23 cellular contexts compared by ENCODE assay signal in genomic region chrX:114071412-114071811, GRCh38.
A peak's percentile ranks its signal among the peaks of the same experiment; 100 is the strongest.
DNase-seq lines count a peak whose midpoint lies in the region; ATAC-seq and TF ChIP-seq lines count a peak whose summit lies in the region.
"Had no signal": no experiment of that assay in that cellular context is flagged by ENCODE, and none has a peak within 500 bp of the region (broad histone marks: within the 10 kb centered on the region; RNA-seq: fewer than 3 reads in every experiment).

No MANE protein-coding gene starts in this region.

- no peaks in the 10 kb centered on the region for H3K4me1 Mint-ChIP-seq in activated CD8-positive, alpha-beta T cell treated with anti-CD3 and anti-CD28 coated beads, Interleukin-2, amount 10 ng/mL, durations not matched to agents 7 days and 5 days (ENCODE audit: low read depth)
- H3K4me1 Mint-ChIP-seq: activated naive CD4-positive, alpha-beta T cell treated with anti-CD3 and anti-CD28 coated beads, Interleukin-2, amount 10 ng/mL, durations not matched to agents 7 days and 5 days had no signal

- POLR2A ChIA-PET in activated CD8-positive, alpha-beta T cell treated with anti-CD3 and anti-CD28 coated beads, Interleukin-2, amount 10 ng/mL, durations not matched to agents 7 days and 5 days (lab: Charles Lee), result no interaction called here

- no peaks in the 10 kb centered on the region for H3K9me3 Mint-ChIP-seq in activated CD8-positive, alpha-beta T cell treated with anti-CD3 and anti-CD28 coated beads, Interleukin-2, amount 10 ng/mL, durations not matched to agents 7 days and 5 days (ENCODE audit: insufficient read depth)
- H3K9me3 Mint-ChIP-seq: activated naive CD4-positive, alpha-beta T cell treated with anti-CD3 and anti-CD28 coated beads, Interleukin-2, amount 10 ng/mL, durations not matched to agents 7 days and 5 days had no signal

- no peaks in the 10 kb centered on the region for H3K36me3 Mint-ChIP-seq in activated CD8-positive, alpha-beta T cell treated with anti-CD3 and anti-CD28 coated beads, Interleukin-2, amount 10 ng/mL, durations not matched to agents 7 days and 5 days (ENCODE audit: low read depth)
- H3K36me3 Mint-ChIP-seq: activated naive CD4-positive, alpha-beta T cell treated with anti-CD3 and anti-CD28 coated beads, Interleukin-2, amount 10 ng/mL, durations not matched to agents 7 days and 5 days had no signal

- CTCF ChIA-PET in activated CD8-positive, alpha-beta T cell treated with anti-CD3 and anti-CD28 coated beads, Interleukin-2, amount 10 ng/mL, durations not matched to agents 7 days and 5 days (lab: Charles Lee), result no interaction called here

- H3K27ac Mint-ChIP-seq in activated CD8-positive, alpha-beta T cell treated with anti-CD3 and anti-CD28 coated beads, Interleukin-2, amount 10 ng/mL, durations not matched to agents 7 days and 5 days, result no peak overlapping the region
- H3K27ac Mint-ChIP-seq: activated naive CD4-positive, alpha-beta T cell treated with anti-CD3 and anti-CD28 coated beads, Interleukin-2, amount 10 ng/mL, durations not matched to agents 7 days and 5 days had no signal

- H3K4me3 Mint-ChIP-seq in activated CD8-positive, alpha-beta T cell treated with anti-CD3 and anti-CD28 coated beads, Interleukin-2, amount 10 ng/mL, durations not matched to agents 7 days and 5 days, result no peak overlapping the region
- H3K4me3 Mint-ChIP-seq: activated naive CD4-positive, alpha-beta T cell treated with anti-CD3 and anti-CD28 coated beads, Interleukin-2, amount 10 ng/mL, durations not matched to agents 7 days and 5 days had no signal

- H3K27me3 Mint-ChIP-seq in activated CD8-positive, alpha-beta T cell treated with anti-CD3 and anti-CD28 coated beads, Interleukin-2, amount 10 ng/mL, durations not matched to agents 7 days and 5 days (ENCODE audit: low read depth), result no peaks in the 10 kb centered on the region
- H3K27me3 Mint-ChIP-seq: activated naive CD4-positive, alpha-beta T cell treated with anti-CD3 and anti-CD28 coated beads, Interleukin-2, amount 10 ng/mL, durations not matched to agents 7 days and 5 days had no signal

- ATAC-seq in GM19023 (IDR thresholded peaks at IDR 0.05; ENCODE audit: unreplicated experiment), result no peak
- ATAC-seq in activated CD8-positive, alpha-beta T cell treated with anti-CD3 and anti-CD28 coated beads, Interleukin-2, amount 10 ng/mL, durations not matched to agents 7 days and 5 days, result no peak
- no peak for ATAC-seq in HG03442 (IDR thresholded peaks at IDR 0.05; ENCODE audit: unreplicated experiment)
- ATAC-seq: PC-3, psoas muscle had no signal

- TF ChIP-seq POLR2A in erythroblast (IDR thresholded peaks at IDR 0.05; ENCODE audit: low read length), result no peak

- peak in 46 of 76 experiments; percentile 0 to 60 (median 18) for DNase-seq in HUDEP-2 (lab: John Stamatoyannopoulos, UW; ENCODE audit: unreplicated experiment in 76 of 76)
- DNase-seq in NOMO-1 (lab: John Stamatoyannopoulos, UW; ENCODE audit: unreplicated experiment in 2 of 2), result peak; percentile 92 to 93
- peak; percentile 47 for DNase-seq in UCSD-AML1 (lab: John Stamatoyannopoulos, UW; ENCODE audit: unreplicated experiment)
- peak; percentile 42 to 76 for DNase-seq in erythroblast (lab: John Stamatoyannopoulos, UW)
- no peak for DNase-seq in dedifferentiated amniotic fluid mesenchymal stem cell (ENCODE audit: extremely low spot score)
- no peak for DNase-seq in activated CD8-positive, alpha-beta T cell treated with anti-CD3 and anti-CD28 coated beads, Interleukin-2, amount 10 ng/mL, durations not matched to agents 7 days and 5 days
- DNase-seq: activated CD4-positive, alpha-beta T cell treated with anti-CD3 and anti-CD28 coated beads, Interleukin-2, amount 50 U/mL, for 1 hour; activated naive CD4-positive, alpha-beta T cell treated with anti-CD3 and anti-CD28 coated beads, Interleukin-2, amount 10 ng/mL, durations not matched to agents 7 days and 5 days; amygdala; C1 segment of cervical spinal cord; cortex of kidney; DND-41; kidney glomerular epithelial cell; NCI-H1436; NCI-H524 treated with DMSO at 0.1 percent for 48 hours; PC-3; psoas muscle; SHP77; stimulated activated CD8-positive, alpha-beta memory T cell treated with anti-CD3 and anti-CD28 coated beads, Interleukin-4, amount 100 ng/mL, for 48 hours; stomach; tibial artery had no signal

Comparison
In these comparisons a context has a peak if more than half of its experiments do, and no peak if none do; other contexts are left out.
1. DNase-seq: peak in HUDEP-2 (46 of 76), NOMO-1 (2 of 2), UCSD-AML1 (single experiment) and erythroblast (2 of 2); none in dedifferentiated amniotic fluid mesenchymal stem cell (single experiment) and activated CD8-positive, alpha-beta T cell treated with anti-CD3 and anti-CD28 coated beads, Interleukin-2, amount 10 ng/mL, durations not matched to agents 7 days and 5 days (single experiment).